11 cellular contexts compared by ENCODE assay signal in genomic region chr11:92981508-92982043, GRCh38. TPM values are rescaled to one million over a fixed set of nuclear protein-coding genes. Genes with fewer than 3 reads are reported as not detected.
"Had no signal": no experiment of that assay in that cellular context is flagged by ENCODE, and none has a peak within 500 bp of the region (broad histone marks: within the 10 kb centered on the region; RNA-seq: fewer than 3 reads in every experiment).

No MANE protein-coding gene starts in this region.

- H3K27ac Mint-ChIP-seq: GM23338, H9, HFFc6 had no signal

- H3K9me3 ChIP-seq: HAP-1 had no signal

- H3K4me3 Mint-ChIP-seq: GM23338, H9, HFFc6 had no signal

- DNase-seq: GM23248, GOT3, H7, H9, HCEC 1CT, HFFc6 had no signal

- H2AFZ ChIP-seq: GM23248, GM23338 had no signal

- H3K4me1 ChIP-seq: HAP-1 had no signal

- H3K9me3 Mint-ChIP-seq: GM23338, H9, HFFc6 had no signal

- H3K4me3 ChIP-seq: GM23248, GM23338, HAP-1 had no signal

- ATAC-seq: GM23338, HCT116 had no signal

- H3K36me3 ChIP-seq: HAP-1 had no signal

- H3K27ac ChIP-seq: GM23248 had no signal

- H3K4me2 ChIP-seq: GM23338 had no signal

- H3K9ac ChIP-seq: GM23248 had no signal

RNA-seq across cellular contexts. Expression of gene MTNR1B, which starts 12.1 kb away (rescaled TPM):
- total RNA-seq: GM23248, GM23338, H1, H4, H7, H9, HFFc6 had no signal
- polyA plus RNA-seq: GM23248, GM23338 had no signal
